Comparison of ENCODE assay signal across 21 cellular contexts in the genomic region with DNA sequence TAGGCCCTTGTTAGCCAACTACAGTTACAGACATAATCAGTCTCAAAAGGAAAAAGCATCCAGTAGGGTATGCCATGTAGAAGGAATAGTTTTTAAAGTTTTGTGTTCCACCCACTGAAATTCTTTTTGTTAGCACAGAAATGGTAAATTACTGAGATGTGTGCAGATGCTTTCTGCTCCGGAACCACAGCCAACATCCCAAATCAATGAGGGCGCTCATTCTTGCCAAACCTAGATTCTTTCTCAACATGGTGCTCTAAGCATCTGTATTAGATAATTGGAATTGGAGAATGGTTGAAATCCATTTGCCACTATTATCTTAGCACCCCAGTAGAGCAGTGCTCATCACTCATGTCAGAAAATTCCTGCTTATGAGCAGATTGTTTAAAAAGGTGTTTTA.
A peak's percentile ranks its signal among the peaks of the same experiment; 100 is the strongest.
DNase-seq lines count a peak whose midpoint lies in the region; ATAC-seq, FAIRE-seq and TF ChIP-seq lines count a peak whose summit lies in the region.
"Had no signal": no experiment of that assay in that cellular context is flagged by ENCODE, and none has a peak within 500 bp of the region (broad histone marks: within the 10 kb centered on the region; RNA-seq: fewer than 3 reads in every experiment).

No MANE protein-coding gene starts in this region.

- CTCF ChIA-PET in HepG2 (lab: Yijun Ruan, JAX; ENCODE audit: low intra/inter-chr PET ratio, low total read pairs) (no interaction called here), Calu3 (lab: Charles Lee) (no interaction called here)

- H3K4me1 Mint-ChIP-seq in Calu3 (ENCODE audit: low read depth, unreplicated experiment): no peaks in the 10 kb centered on the region
- H3K4me1 Mint-ChIP-seq: CD4-positive, alpha-beta memory T cell had no signal

- 30% methylated on average over 2 of the region's 2 CpGs for WGBS in right lobe of liver (ENCODE audit: insufficient coverage, low coverage, low lambda C conversion rate, missing lambda C conversion rate)
- 34% methylated on average over 2 of the region's 2 CpGs for WGBS in HepG2 (ENCODE audit: low lambda C conversion rate)
- WGBS in right cardiac atrium: 91% methylated on average over 2 of the region's 2 CpGs

- H3K9me3 ChIP-seq in right lobe of liver (no peaks in the 10 kb centered on the region), HepG2 (ENCODE audit: low read length) (no peaks in the 10 kb centered on the region), adipocyte (ENCODE audit: control insufficient read depth, low read length) (no peaks in the 10 kb centered on the region), right cardiac atrium (ENCODE audit: control insufficient read depth, low read length) (no peaks in the 10 kb centered on the region)

- H3K36me3 ChIP-seq in right lobe of liver (no peaks in the 10 kb centered on the region), HepG2 (replicated peaks in 1 of 2; ENCODE audit: control insufficient read depth in 1 of 2, insufficient read depth in 2 of 2, low read length in 2 of 2) (no peaks in the 10 kb centered on the region), adipocyte (ENCODE audit: control insufficient read depth, insufficient read depth, low read length, severe bottlenecking) (no peaks in the 10 kb centered on the region)

- H3K27me3 ChIP-seq in right lobe of liver: no peaks in the 10 kb centered on the region
- peaks cover 0 to 2% of the 10 kb centered on the region in 2 experiments; a peak in 1 of 5 replicates for H3K27me3 ChIP-seq in HepG2 (ENCODE audit: control insufficient read depth in 1 of 2, insufficient read depth in 2 of 2, low read length in 2 of 2)
- H3K27me3 ChIP-seq in adipocyte (replicated peaks; ENCODE audit: control insufficient read depth, insufficient read depth, low read length): no peaks in the 10 kb centered on the region
- no peaks in the 10 kb centered on the region for H3K27me3 ChIP-seq in right cardiac atrium (ENCODE audit: control insufficient read depth, insufficient read depth)

- H3K4me3 Mint-ChIP-seq in Calu3 (ENCODE audit: low read depth, unreplicated experiment): no peak overlapping the region
- H3K4me3 Mint-ChIP-seq: CD4-positive, alpha-beta memory T cell had no signal

- TF ChIP-seq CTCF in right lobe of liver (IDR thresholded peaks at IDR 0.05) (no peak), HepG2 (CRISPR knock-in tag; IDR thresholded peaks at IDR 0.05) (no peak), Calu3 (IDR thresholded peaks at IDR 0.05; ENCODE audit: unreplicated experiment) (no peak)

- DNase-seq in right lobe of liver (no peak), HepG2 (ENCODE audit: low spot score) (no peak), adipocyte (ENCODE audit: low read depth) (peak; percentile 27), fibroblast of peridontal ligament (ENCODE audit: extremely low read depth) (peak; percentile 84), Calu3 (no peak), SHP77 treated with DMSO at 0.1 percent for 48 hours (lab: John Stamatoyannopoulos, UW) (no peak), right cardiac atrium (no peak)
- DNase-seq: C1 segment of cervical spinal cord; CD4-positive, alpha-beta memory T cell; COR-L47; DMS153; DMS79; EL; GDM1; H7; HCEC 1CT had no signal

- in situ Hi-C loops in HepG2 (cut with HindIII; ENCODE audit: extremely low pct_ligation_motif_present, low pct_unique_long_range_greater_than_20kb): no loop called here

- intact Hi-C loops in right lobe of liver (cut with DNase I): no loop called here
- intact Hi-C loops in HepG2 (cut with micrococcal nuclease; ENCODE audit: unreplicated experiment): no loop called here
- intact Hi-C loops in Calu3 (cut with micrococcal nuclease; ENCODE audit: unreplicated experiment): no loop called here
- intact Hi-C loops in right cardiac atrium (cut with DNase I): no loop called here

- no peak overlapping the region for H2AFZ ChIP-seq in HepG2 (ENCODE audit: low read length)

- no peak overlapping the region for H3K27ac Mint-ChIP-seq in Calu3 (ENCODE audit: unreplicated experiment)
- H3K27ac Mint-ChIP-seq: CD4-positive, alpha-beta memory T cell had no signal

- no peaks in the 10 kb centered on the region for H3K36me3 Mint-ChIP-seq in Calu3 (ENCODE audit: insufficient read depth, unreplicated experiment)
- H3K36me3 Mint-ChIP-seq: CD4-positive, alpha-beta memory T cell had no signal

- no peaks in the 10 kb centered on the region for H3K79me2 ChIP-seq in HepG2 (ENCODE audit: insufficient read depth, low read length)

- TF ChIP-seq POLR2A in right lobe of liver (IDR thresholded peaks at IDR 0.05) (no peak), HepG2 (IDR thresholded peaks at IDR 0.05; ENCODE audit: insufficient read depth in 1 of 2, low read depth in 2 of 2, low read length in 2 of 2) (no peak)

- BruUV-seq in HepG2 (replicated peaks; lab: Mats Ljungman, UMichigan): no TSS peak
- no TSS peak for BruUV-seq in Calu3 (replicated peaks; lab: Mats Ljungman, UMichigan)

- H3K27me3 Mint-ChIP-seq in Calu3 (ENCODE audit: unreplicated experiment): peaks cover 35% of the 10 kb centered on the region

- peak in 3 of 4 donors; percentile 23 to 52 (median 41) for ATAC-seq in right lobe of liver
- ATAC-seq in HepG2: no peak
- no peak for ATAC-seq in right cardiac atrium

- FAIRE-seq in HepG2 (lab: Jason Lieb, UNC): no peak
- FAIRE-seq: A204.1, GM12891, GM18507, H1 had no signal

- H3K4me3 ChIP-seq in right lobe of liver (no peak overlapping the region), HepG2 (replicated peaks in 1 of 3; ENCODE audit: insufficient read depth in 1 of 3, low read depth in 2 of 3, low read length in 3 of 3) (no peak overlapping the region), adipocyte (ENCODE audit: low read length) (no peak overlapping the region), right cardiac atrium (ENCODE audit: low read length) (no peak overlapping the region)

- POLR2A ChIA-PET in HepG2 (lab: Yijun Ruan, JAX): no interaction called here

- H3K4me2 ChIP-seq in HepG2 (ENCODE audit: low read depth, low read length): no peak overlapping the region

- no peak overlapping the region for H3K9ac ChIP-seq in HepG2 (ENCODE audit: insufficient read depth, low read depth, low read length)
- no peak overlapping the region for H3K9ac ChIP-seq in adipocyte (ENCODE audit: low read length)

- no peaks in the 10 kb centered on the region for H3K9me3 Mint-ChIP-seq in Calu3 (ENCODE audit: low read depth, unreplicated experiment)
- H3K9me3 Mint-ChIP-seq: CD4-positive, alpha-beta memory T cell had no signal

- peaks cover 0 to 15% (median 7%) of the 10 kb centered on the region in 4 donors for H3K4me1 ChIP-seq in right lobe of liver
- H3K4me1 ChIP-seq in HepG2 (ENCODE audit: insufficient read depth, low read length): no peaks in the 10 kb centered on the region
- peaks cover 58% of the 10 kb centered on the region for H3K4me1 ChIP-seq in adipocyte (ENCODE audit: control insufficient read depth, insufficient read depth, low read length)
- H3K4me1 ChIP-seq in right cardiac atrium (ENCODE audit: control insufficient read depth, insufficient read depth, low read length): no peaks in the 10 kb centered on the region

- no peaks in the 10 kb centered on the region for H4K20me1 ChIP-seq in HepG2 (ENCODE audit: insufficient read depth, low read length)

- H3K27ac ChIP-seq in right lobe of liver: no peak overlapping the region
- H3K27ac ChIP-seq in HepG2 (ENCODE audit: extremely low read length, insufficient read depth, low read length): no peak overlapping the region
- no peak overlapping the region for H3K27ac ChIP-seq in right cardiac atrium (ENCODE audit: low read length)
- H3K27ac ChIP-seq: 22Rv1 had no signal

- no peak for TF ChIP-seq EP300 in HepG2 (IDR thresholded peaks at IDR 0.05; ENCODE audit: low read depth in 2 of 2, low read length in 2 of 2)
- TF ChIP-seq EP300 in HepG2 (CRISPR knock-in tag; IDR thresholded peaks at IDR 0.05; ENCODE audit: borderline replicate concordance): no peak

- TF ChIP-seq RAD21 in HepG2 (CRISPR knock-in tag; IDR thresholded peaks at IDR 0.05): no peak

TF ChIP-seq in HepG2, 621 proteins besides CTCF, POLR2A, EP300 and RAD21 (continues in another document):
- TF ChIP-seq GFI1 (CRISPR knock-in tag; IDR thresholded peaks at IDR 0.05; ENCODE audit: borderline replicate concordance) (no peak), ZNF569 (CRISPR knock-in tag; IDR thresholded peaks at IDR 0.05; ENCODE audit: borderline replicate concordance) (no peak), ETV6 (CRISPR knock-in tag; conservative IDR thresholded peaks at IDR 0.05) (no peak), ZFAT (CRISPR knock-in tag; conservative IDR thresholded peaks at IDR 0.05) (no peak), ZNF281 (CRISPR knock-in tag; IDR thresholded peaks at IDR 0.05; ENCODE audit: borderline replicate concordance) (no peak), CEBPG (CRISPR knock-in tag; IDR thresholded peaks at IDR 0.05) (no peak), ZNF264 (CRISPR knock-in tag; IDR thresholded peaks at IDR 0.05) (no peak), HOXA5 (CRISPR knock-in tag; IDR thresholded peaks at IDR 0.05) (no peak), ZFYVE20 (CRISPR knock-in tag; IDR thresholded peaks at IDR 0.05; ENCODE audit: borderline replicate concordance, low read depth) (no peak), HOXA9 (CRISPR knock-in tag; IDR thresholded peaks at IDR 0.05; ENCODE audit: borderline replicate concordance) (no peak), KMT2B (CRISPR knock-in tag; IDR thresholded peaks at IDR 0.05) (no peak), NCOA1 (CRISPR knock-in tag; IDR thresholded peaks at IDR 0.05) (no peak), ZNF121 (CRISPR knock-in tag; IDR thresholded peaks at IDR 0.05) (no peak)

Comparison
In these comparisons a context has a peak if more than half of its experiments do, and no peak if none do; other contexts are left out.
1. ATAC-seq: peak in right lobe of liver (3 of 4); none in HepG2 (single experiment) and right cardiac atrium (0 of 2).
2. DNase-seq: peak in adipocyte (single experiment) and fibroblast of peridontal ligament (single experiment); none in right lobe of liver (0 of 3), HepG2 (single experiment), Calu3 (single experiment), SHP77 treated with DMSO at 0.1 percent for 48 hours (single experiment) and right cardiac atrium (0 of 3).